In genomic region chr15:23303654-23304053, GRCh38 we compare ENCODE assay signal across 8 cellular contexts. TPM values are rescaled to one million over a fixed set of nuclear protein-coding genes. Genes with fewer than 3 reads are reported as not detected.
DNase-seq lines count a peak whose midpoint lies in the region; ATAC-seq and TF ChIP-seq lines count a peak whose summit lies in the region.
"Not testable (repeated sequence)": the region's sequence is repeated elsewhere in the genome, so short reads cannot be mapped to it uniquely, and the experiment has no call there.

No MANE protein-coding gene starts in this region.

- peak overlapping the region; percentile 81 for H3K4me3 Mint-ChIP-seq in activated CD4-positive, alpha-beta memory T cell treated with anti-CD3 and anti-CD28 coated beads, Interleukin-2, amount 10 ng/mL, durations not matched to agents 7 days and 5 days

- H3K4me1 Mint-ChIP-seq in activated CD4-positive, alpha-beta memory T cell treated with anti-CD3 and anti-CD28 coated beads, Interleukin-2, amount 10 ng/mL, durations not matched to agents 7 days and 5 days, result peaks cover 25% of the 10 kb centered on the region

- DNase-seq in BE2C (peak; percentile 49), M059J (ENCODE audit: low read depth) (peak; percentile 34), T47D (ENCODE audit: low read depth in 1 of 2, low spot score in 1 of 2) (peak; percentile 16 to 58), Right ventricle myocardium superior (peak; percentile 43), mucosa of descending colon (peak in 2 of 3 donors; percentile 71 to 81)
- DNase-seq in activated CD4-positive, alpha-beta memory T cell treated with anti-CD3 and anti-CD28 coated beads, Interleukin-2, amount 10 ng/mL, durations not matched to agents 7 days and 5 days, result peak; percentile 31
- peak; percentile 7 to 17 for DNase-seq in stimulated activated CD4-positive, alpha-beta T cell treated with anti-CD3 and anti-CD28 coated beads, Interleukin-4, amount 100 ng/mL, for 4 hours

- H3K36me3 ChIP-seq in BE2C; mucosa of descending colon (ENCODE audit: low read depth): not testable (repeated sequence)

- H3K27ac Mint-ChIP-seq in activated CD4-positive, alpha-beta memory T cell treated with anti-CD3 and anti-CD28 coated beads, Interleukin-2, amount 10 ng/mL, durations not matched to agents 7 days and 5 days, result peak overlapping the region; percentile 67

- not testable (repeated sequence) for H3K27me3 Mint-ChIP-seq in activated CD4-positive, alpha-beta memory T cell treated with anti-CD3 and anti-CD28 coated beads, Interleukin-2, amount 10 ng/mL, durations not matched to agents 7 days and 5 days

- H3K9me3 ChIP-seq in BE2C, mucosa of descending colon: not testable (repeated sequence)

- POLR2A ChIA-PET in activated CD4-positive, alpha-beta memory T cell treated with anti-CD3 and anti-CD28 coated beads, Interleukin-2, amount 10 ng/mL, durations not matched to agents 7 days and 5 days (lab: Charles Lee), result not testable (repeated sequence)

- in situ Hi-C loops in T47D (cut with HindIII; ENCODE audit: low pct_unique_long_range_greater_than_20kb, low sequenced_read_pairs), result not testable (repeated sequence)

- not testable (repeated sequence) for H3K9me3 Mint-ChIP-seq in activated CD4-positive, alpha-beta memory T cell treated with anti-CD3 and anti-CD28 coated beads, Interleukin-2, amount 10 ng/mL, durations not matched to agents 7 days and 5 days

- CTCF ChIA-PET in activated CD4-positive, alpha-beta memory T cell treated with anti-CD3 and anti-CD28 coated beads, Interleukin-2, amount 10 ng/mL, durations not matched to agents 7 days and 5 days (lab: Charles Lee), result not testable (repeated sequence)

- not testable (repeated sequence) for TF ChIP-seq CTCF in BE2C (IDR thresholded peaks at IDR 0.05; ENCODE audit: low read depth, low read length); mucosa of descending colon (IDR thresholded peaks at IDR 0.05)

- H3K4me3 ChIP-seq in BE2C (ENCODE audit: low read depth, low read length), result peak overlapping the region; percentile 53
- not testable (repeated sequence) for H3K4me3 ChIP-seq in mucosa of descending colon

- intact Hi-C loops in Right ventricle myocardium superior (cut with DNase I); mucosa of descending colon (cut with DNase I, micrococcal nuclease): not testable (repeated sequence)

- H3K36me3 Mint-ChIP-seq in activated CD4-positive, alpha-beta memory T cell treated with anti-CD3 and anti-CD28 coated beads, Interleukin-2, amount 10 ng/mL, durations not matched to agents 7 days and 5 days (ENCODE audit: low read depth), result not testable (repeated sequence)

- ATAC-seq in GM19397 (IDR thresholded peaks at IDR 0.05; ENCODE audit: unreplicated experiment), result peak; percentile 72
- ATAC-seq in Right ventricle myocardium superior (ENCODE audit: poor library complexity); mucosa of descending colon: not testable (repeated sequence)

- H3K4me1 ChIP-seq in BE2C, result not testable (repeated sequence)
- peaks cover 12% of the 10 kb centered on the region for H3K4me1 ChIP-seq in mucosa of descending colon (ENCODE audit: low read depth)

- not testable (repeated sequence) for H3K27me3 ChIP-seq in BE2C

RNA-seq across cellular contexts. Expression of gene GOLGA6L26, which starts 30.3 kb away (rescaled TPM):
- polyA plus RNA-seq in BE2C (2012; ENCODE audit: insufficient read depth, insufficient read length, low read depth), result not detected
- not detected in 2 replicates for total RNA-seq in M059J (2014; rRNA removed; shearing (Covaris generic))
- total RNA-seq in activated CD4-positive, alpha-beta memory T cell treated with anti-CD3 and anti-CD28 coated beads, Interleukin-2, amount 10 ng/mL, durations not matched to agents 7 days and 5 days, result not detected
- total RNA-seq in Right ventricle myocardium superior, result not detected
- not detected for total RNA-seq in mucosa of descending colon

RNA-seq across cellular contexts. Expression of gene GOLGA8S, which starts 50.9 kb away (rescaled TPM):
- polyA plus RNA-seq in BE2C (2012; ENCODE audit: insufficient read depth, insufficient read length, low read depth), result not detected
- not detected in 2 replicates for total RNA-seq in M059J (2014; rRNA removed; shearing (Covaris generic))
- total RNA-seq in activated CD4-positive, alpha-beta memory T cell treated with anti-CD3 and anti-CD28 coated beads, Interleukin-2, amount 10 ng/mL, durations not matched to agents 7 days and 5 days, result under 1 TPM; 0.33 to 0.38 TPM
- 0.16 TPM for total RNA-seq in Right ventricle myocardium superior
- total RNA-seq in mucosa of descending colon, result under 1 TPM; 0.07 to 0.38 (median 0.32) TPM

Comparison
In these comparisons a context has a peak if more than half of its experiments do, and no peak if none do; other contexts are left out.
1. DNase-seq: peak in every context shown above with its lines; median percentile 76 in mucosa of descending colon; 49 in BE2C; 43 in Right ventricle myocardium superior; 37 in T47D; 34 in M059J; 31 in activated CD4-positive, alpha-beta memory T cell treated with anti-CD3 and anti-CD28 coated beads, Interleukin-2, amount 10 ng/mL, durations not matched to agents 7 days and 5 days; 12 in stimulated activated CD4-positive, alpha-beta T cell treated with anti-CD3 and anti-CD28 coated beads, Interleukin-4, amount 100 ng/mL, for 4 hours.